Comparison of ENCODE assay signal across 14 cellular contexts in genomic region chr14:68927956-68928675, GRCh38. TPM values are rescaled to one million over a fixed set of nuclear protein-coding genes. Genes with fewer than 3 reads are reported as not detected.
DNase-seq lines count a peak whose midpoint lies in the region; ATAC-seq and TF ChIP-seq lines count a peak whose summit lies in the region.
"Had no signal": no experiment of that assay in that cellular context is flagged by ENCODE, and none has a peak within 500 bp of the region (broad histone marks: within the 10 kb centered on the region; RNA-seq: fewer than 3 reads in every experiment).

No MANE protein-coding gene starts in this region.

- CTCF ChIA-PET in naive thymus-derived CD4-positive, alpha-beta T cell (lab: Charles Lee), result interaction anchor here (0.8 to 3.8 kb wide), 3 partner anchors 16 to 56 kb away, joined by 3 to 12 read pairs (median 3); no protein-coding TSS in a partner anchor

- H3K27me3 ChIP-seq in heart right ventricle (no peaks in the 10 kb centered on the region), vagina (no peaks in the 10 kb centered on the region)
- H3K27me3 ChIP-seq in naive thymus-derived CD4-positive, alpha-beta T cell (ENCODE audit: control insufficient read depth in 2 of 2, insufficient read depth in 2 of 2, low read length in 2 of 2), result no peaks in the 10 kb centered on the region
- H3K27me3 ChIP-seq: SJSA1 had no signal

- POLR2A ChIA-PET in naive thymus-derived CD4-positive, alpha-beta T cell (lab: Charles Lee), result interaction anchor here (0.8 to 6.0 kb wide), 4 partner anchors 19 to 50 kb away, joined by 3 to 40 read pairs (median 6); no protein-coding TSS in a partner anchor

- H3K4me3 ChIP-seq in heart right ventricle, result no peak overlapping the region
- H3K4me3 ChIP-seq in naive thymus-derived CD4-positive, alpha-beta T cell (ENCODE audit: low read length), result peak overlapping the region; percentile 31
- H3K4me3 ChIP-seq in vagina, result no peak overlapping the region
- H3K4me3 ChIP-seq: SJSA1 had no signal

- no peak for TF ChIP-seq CTCF in heart right ventricle (IDR thresholded peaks at IDR 0.05)
- TF ChIP-seq CTCF in vagina (IDR thresholded peaks at IDR 0.05), result no peak

- ATAC-seq in heart right ventricle (peak in 3 of 8 donors; percentile 1 to 16 (median 8)), left cardiac atrium (no peak)
- ATAC-seq in naive thymus-derived CD4-positive, alpha-beta T cell, result no peak
- ATAC-seq: right cardiac atrium had no signal

- no peak for TF ChIP-seq POLR2A in vagina (IDR thresholded peaks at IDR 0.05)

- H3K4me1 ChIP-seq in heart right ventricle (peaks cover 12 to 89% (median 49%) of the 10 kb centered on the region in 9 donors), vagina (peaks cover 36% of the 10 kb centered on the region)
- peaks cover 0 to 66% of the 10 kb centered on the region in 2 donors for H3K4me1 ChIP-seq in naive thymus-derived CD4-positive, alpha-beta T cell (ENCODE audit: control insufficient read depth in 2 of 2, insufficient read depth in 2 of 2, low read length in 2 of 2)

- H3K27ac ChIP-seq in heart right ventricle (peak overlapping the region in 6 of 10 donors; percentile 43 to 90 (median 68)), caudate nucleus (ENCODE audit: low read depth, low read length) (peak overlapping the region; percentile 36), vagina (peak overlapping the region; percentile 56)
- peak overlapping the region; percentile 53 for H3K27ac ChIP-seq in naive thymus-derived CD4-positive, alpha-beta T cell (ENCODE audit: low read depth, low read length)
- H3K27ac ChIP-seq: SJSA1 had no signal

- intact Hi-C loops in heart right ventricle (cut with DNase I), result no loop called here
- intact Hi-C loops in left cardiac atrium (cut with DNase I), result no loop called here
- intact Hi-C loops in naive thymus-derived CD4-positive, alpha-beta T cell (cut with micrococcal nuclease), result loop anchor here in 1 of 2 donors (1.0 to 2.0 kb wide), 3 partner anchors 17 to 53 kb away; no protein-coding TSS in a partner anchor
- intact Hi-C loops in vagina (cut with DNase I), result no loop called here

- H3K36me3 ChIP-seq in heart right ventricle (peaks cover 0 to 43% (median 4%) of the 10 kb centered on the region in 9 donors), vagina (no peaks in the 10 kb centered on the region)
- H3K36me3 ChIP-seq in naive thymus-derived CD4-positive, alpha-beta T cell (ENCODE audit: control insufficient read depth in 2 of 3, insufficient read depth in 3 of 3, low read length in 3 of 3), result peaks cover 0 to 30% (median 0%) of the 10 kb centered on the region in 3 experiments

- H3K36me3 Mint-ChIP-seq in naive thymus-derived CD4-positive, alpha-beta T cell, result peaks cover 17 to 46% (median 32%) of the 10 kb centered on the region in 5 donors

- peaks cover 0 to 19% (median 11%) of the 10 kb centered on the region in 11 donors for H3K9me3 Mint-ChIP-seq in naive thymus-derived CD4-positive, alpha-beta T cell

- no peaks in the 10 kb centered on the region for H3K27me3 Mint-ChIP-seq in naive thymus-derived CD4-positive, alpha-beta T cell

- 50 to 58% methylated on average over 9 of the region's 9 CpGs for WGBS in heart right ventricle, 2 donors

- peaks cover 0 to 9% (median 0%) of the 10 kb centered on the region in 11 donors for H3K9me3 ChIP-seq in heart right ventricle
- peaks cover 0 to 13% (median 0%) of the 10 kb centered on the region in 3 experiments for H3K9me3 ChIP-seq in naive thymus-derived CD4-positive, alpha-beta T cell (ENCODE audit: control insufficient read depth in 2 of 3, low read length in 3 of 3)
- H3K9me3 ChIP-seq in vagina, result no peaks in the 10 kb centered on the region
- H3K9me3 ChIP-seq: SJSA1 had no signal

- H3K4me1 Mint-ChIP-seq in naive thymus-derived CD4-positive, alpha-beta T cell, result peaks cover 40 to 99% (median 92%) of the 10 kb centered on the region in 7 donors

- no peak for DNase-seq in heart right ventricle
- no peak for DNase-seq in left cardiac atrium
- DNase-seq in caudate nucleus (lab: John Stamatoyannopoulos, UW), result no peak
- peak in 4 of 9 donors; percentile 21 to 30 (median 23) for DNase-seq in naive thymus-derived CD4-positive, alpha-beta T cell
- DNase-seq in vagina (ENCODE audit: extremely low spot score in 2 of 2), result no peak
- DNase-seq in activated CD4-positive, CD25-positive, alpha-beta regulatory T cell treated with anti-CD3 and anti-CD28 coated beads, Interleukin-2, amount 50 U/mL, for 72 hours, result no peak
- no peak for DNase-seq in A172 (ENCODE audit: low spot score)
- DNase-seq in cerebellar nuclear complex (lab: John Stamatoyannopoulos, UW), result no peak
- DNase-seq: activated CD8-positive, alpha-beta memory T cell treated with anti-CD3 and anti-CD28 coated beads for 24 hours; central memory CD4-positive, alpha-beta T cell; NCI-H1092; NCI-H524 had no signal

- peak overlapping the region; percentile 65 to 82 (median 77) for H3K4me3 Mint-ChIP-seq in naive thymus-derived CD4-positive, alpha-beta T cell

- H3K27ac Mint-ChIP-seq in naive thymus-derived CD4-positive, alpha-beta T cell, result peak overlapping the region; percentile 79 to 97 (median 95)

RNA-seq across cellular contexts. Expression of gene ACTN1, which starts 51.0 kb away (rescaled TPM):
- total RNA-seq in heart right ventricle (100 to 1,000 TPM in 6 of 10 donors, 10 to 100 TPM in 4; 82.5 to 235 (median 112) TPM), left cardiac atrium (100 to 1,000 TPM; 160 to 319 TPM), vagina (209 TPM)
- 100 to 1,000 TPM in 1 of 2 donors, 10 to 100 TPM in 1; 67.2 to 104 TPM for polyA plus RNA-seq in heart right ventricle
- 100 to 1,000 TPM in 4 of 5 experiments, 10 to 100 TPM in 1; 41.3 to 249 (median 227) TPM for total RNA-seq in naive thymus-derived CD4-positive, alpha-beta T cell
- polyA plus RNA-seq in naive thymus-derived CD4-positive, alpha-beta T cell, result 100 to 1,000 TPM; 188 to 390 TPM
- 146 and 148 TPM in 2 replicates for total RNA-seq in A172 (2014; rRNA removed; shearing (Covaris generic))
